ENCODE assay signal across 8 cellular contexts in genomic region chr22:29883831-29884139, GRCh38. TPM values are rescaled to one million over a fixed set of nuclear protein-coding genes. Genes with fewer than 3 reads are reported as not detected.
DNase-seq lines count a peak whose midpoint lies in the region; ATAC-seq and TF ChIP-seq lines count a peak whose summit lies in the region.

No MANE protein-coding gene starts in this region.

- peaks cover 4% of the 10 kb centered on the region for H3F3A ChIP-seq in SK-N-SH (replicated peaks; ENCODE audit: insufficient read depth)

- DNase-seq in SK-N-SH = no peak
- DNase-seq in activated T-helper 2 cell treated with anti-CD3 and anti-CD28 coated beads, Interferon-gamma antibody, Interleukin-2, Interleukin-4, amounts not matched to agents 10 μg/mL and 5 μg/mL and 100 μg/mL, durations not matched to agents 14 hours and 24 hours and 36 hours (ENCODE audit: low spot score) = no peak
- no peak for DNase-seq in immature natural killer cell
- DNase-seq in testis = no peak
- DNase-seq in NCI-H2107 (lab: John Stamatoyannopoulos, UW) = no peak

- TF ChIP-seq EP300 in SK-N-SH (IDR thresholded peaks at IDR 0.05; ENCODE audit: borderline replicate concordance in 1 of 2, low read depth in 1 of 2, low read length in 1 of 2) = no peak

- ATAC-seq in SK-N-SH treated with all-trans-retinoic acid at 6 μM for 48 hours = no peak; the same call in 2 of the 3 replicates
- ATAC-seq in HG02571 (IDR thresholded peaks at IDR 0.05; ENCODE audit: unreplicated experiment) = no peak
- ATAC-seq in HG03159 (IDR thresholded peaks at IDR 0.05; ENCODE audit: unreplicated experiment) = no peak

- no peaks in the 10 kb centered on the region for H3K9me3 Mint-ChIP-seq in activated T-helper 2 cell treated with anti-CD3 and anti-CD28 coated beads, Interferon-gamma antibody, Interleukin-2, Interleukin-4, amounts not matched to agents 10 μg/mL and 5 μg/mL and 100 μg/mL, durations not matched to agents 14 hours and 24 hours and 36 hours
- H3K9me3 Mint-ChIP-seq in immature natural killer cell = no peaks in the 10 kb centered on the region

- peaks cover 10% of the 10 kb centered on the region for H3K4me1 Mint-ChIP-seq in activated T-helper 2 cell treated with anti-CD3 and anti-CD28 coated beads, Interferon-gamma antibody, Interleukin-2, Interleukin-4, amounts not matched to agents 10 μg/mL and 5 μg/mL and 100 μg/mL, durations not matched to agents 14 hours and 24 hours and 36 hours (ENCODE audit: low read depth)
- peaks cover 0 to 13% of the 10 kb centered on the region in 2 donors for H3K4me1 Mint-ChIP-seq in immature natural killer cell

- peaks cover 53% of the 10 kb centered on the region for H3K79me2 ChIP-seq in SK-N-SH (ENCODE audit: insufficient read depth)

- H3K9me3 ChIP-seq in SK-N-SH (no peaks in the 10 kb centered on the region), testis (no peaks in the 10 kb centered on the region)

- H4K20me1 ChIP-seq in SK-N-SH (ENCODE audit: insufficient read depth) = peaks cover 44% of the 10 kb centered on the region

- 13% methylated on average over 5 of the region's 8 CpGs for WGBS in SK-N-SH (ENCODE audit: low lambda C conversion rate)
- 0 to 2% methylated on average over 2 to 8 of the region's 8 CpGs for WGBS in testis, 2 donors

- H3K9me2 ChIP-seq in SK-N-SH = no peaks in the 10 kb centered on the region

- TF ChIP-seq CTCF in SK-N-SH (IDR thresholded peaks at IDR 0.05) (no peak), testis (IDR thresholded peaks at IDR 0.05) (no peak)

- peaks cover 2% of the 10 kb centered on the region for H3K27me3 Mint-ChIP-seq in activated T-helper 2 cell treated with anti-CD3 and anti-CD28 coated beads, Interferon-gamma antibody, Interleukin-2, Interleukin-4, amounts not matched to agents 10 μg/mL and 5 μg/mL and 100 μg/mL, durations not matched to agents 14 hours and 24 hours and 36 hours (ENCODE audit: low read depth)
- H3K27me3 Mint-ChIP-seq in immature natural killer cell (ENCODE audit: low read depth in 3 of 3) = peaks cover 3 to 10% (median 4%) of the 10 kb centered on the region in 3 donors

- intact Hi-C loops in activated T-helper 2 cell treated with anti-CD3 and anti-CD28 coated beads, Interferon-gamma antibody, Interleukin-2, Interleukin-4, amounts not matched to agents 10 μg/mL and 5 μg/mL and 100 μg/mL, durations not matched to agents 14 hours and 24 hours and 36 hours (cut with micrococcal nuclease) = loop anchor here (2.0 to 10.0 kb wide), 2 partner anchors 45 to 121 kb away; partner anchors contain the start of gene ASCC2
- intact Hi-C loops in testis (cut with DNase I; ENCODE audit: low total_unique reads) = no loop called here

- H3K27ac ChIP-seq in SK-N-SH (ENCODE audit: low read depth in 2 of 2, low read length in 1 of 2) = peak overlapping the region; percentile 88 to 95
- H3K27ac ChIP-seq in testis = peak overlapping the region; percentile 96 to 99

- H3K4me1 ChIP-seq in SK-N-SH (ENCODE audit: control insufficient read depth in 1 of 2, insufficient read depth in 2 of 2, low read depth in 1 of 2, low read length in 1 of 2) (peaks cover 8 to 19% of the 10 kb centered on the region in 2 experiments; a peak in 3 of 4 replicates), testis (peaks cover 29% of the 10 kb centered on the region)

- H3K9ac ChIP-seq in SK-N-SH = peak overlapping the region; percentile 97

- POLR2A ChIA-PET in SK-N-SH (lab: Yijun Ruan, JAX) = interaction anchor here (0.7 to 0.8 kb wide), 3 partner anchors 33 to 52 kb away, joined by 3 to 4 read pairs (median 4); partner anchors contain the start of gene ASCC2

- CTCF ChIA-PET in SK-N-SH (lab: Yijun Ruan, JAX) = interaction anchor here (0.6 to 1.3 kb wide), 7 partner anchors 16 to 205 kb away, joined by 3 to 6 read pairs (median 3); no protein-coding TSS in a partner anchor

- peaks cover 3% of the 10 kb centered on the region for H3K36me3 Mint-ChIP-seq in activated T-helper 2 cell treated with anti-CD3 and anti-CD28 coated beads, Interferon-gamma antibody, Interleukin-2, Interleukin-4, amounts not matched to agents 10 μg/mL and 5 μg/mL and 100 μg/mL, durations not matched to agents 14 hours and 24 hours and 36 hours (ENCODE audit: low read depth)
- no peaks in the 10 kb centered on the region for H3K36me3 Mint-ChIP-seq in immature natural killer cell

- TF ChIP-seq POLR2A in testis (IDR thresholded peaks at IDR 0.05) = no peak

- no peak for TF ChIP-seq RAD21 in SK-N-SH (IDR thresholded peaks at IDR 0.05; ENCODE audit: low read length)

- H3K4me3 Mint-ChIP-seq in activated T-helper 2 cell treated with anti-CD3 and anti-CD28 coated beads, Interferon-gamma antibody, Interleukin-2, Interleukin-4, amounts not matched to agents 10 μg/mL and 5 μg/mL and 100 μg/mL, durations not matched to agents 14 hours and 24 hours and 36 hours (ENCODE audit: low read depth) = peak overlapping the region; percentile 90
- peak overlapping the region; percentile 91 to 93 (median 92) for H3K4me3 Mint-ChIP-seq in immature natural killer cell

- H3K27me3 ChIP-seq in SK-N-SH (ENCODE audit: insufficient read depth) = no peaks in the 10 kb centered on the region
- H3K27me3 ChIP-seq in testis = no peaks in the 10 kb centered on the region

- H3K4me3 ChIP-seq in SK-N-SH (ENCODE audit: low read depth in 2 of 2, low read length in 1 of 2) (peak overlapping the region; percentile 71 to 89), testis (peak overlapping the region; percentile 85 to 93)

- peak overlapping the region; percentile 81 for H3K27ac Mint-ChIP-seq in activated T-helper 2 cell treated with anti-CD3 and anti-CD28 coated beads, Interferon-gamma antibody, Interleukin-2, Interleukin-4, amounts not matched to agents 10 μg/mL and 5 μg/mL and 100 μg/mL, durations not matched to agents 14 hours and 24 hours and 36 hours
- peak overlapping the region; percentile 86 to 93 (median 90) for H3K27ac Mint-ChIP-seq in immature natural killer cell

- peak overlapping the region; percentile 76; the same call in 1 of the 2 replicates for H2AFZ ChIP-seq in SK-N-SH (ENCODE audit: low read depth)

- H3K36me3 ChIP-seq in SK-N-SH (replicated peaks in 1 of 2; ENCODE audit: control insufficient read depth in 1 of 2, insufficient read depth in 2 of 2, low read length in 1 of 2) (peaks cover 0 to 8% of the 10 kb centered on the region in 2 experiments), testis (ENCODE audit: low read depth, missing control alignments) (no peaks in the 10 kb centered on the region)

- peak overlapping the region; percentile 86 for H3K4me2 ChIP-seq in SK-N-SH

TF ChIP-seq in SK-N-SH, 30 proteins besides CTCF, POLR2A, EP300 and RAD21:
- TF ChIP-seq EZH2phosphoT487 (IDR thresholded peaks at IDR 0.05; ENCODE audit: borderline replicate concordance, low read depth) (no peak), USF2 (IDR thresholded peaks at IDR 0.05; ENCODE audit: borderline replicate concordance, low read depth, low read length) (no peak), FOXJ3 (CRISPR knock-in tag; IDR thresholded peaks at IDR 0.05) (0 out of 2 replicates have a peak, but pooled peaks have one; percentile 19), TAF1 (IDR thresholded peaks at IDR 0.05; ENCODE audit: borderline replicate concordance, low read depth, low read length) (no peak), TCF12 (IDR thresholded peaks at IDR 0.05) (no peak), MEF2A (IDR thresholded peaks at IDR 0.05; ENCODE audit: borderline replicate concordance, low read depth) (no peak)

TF ChIP-seq in SK-N-SH treated with all-trans-retinoic acid at 6 μM for 48 hours, 23 proteins besides CTCF, POLR2A, EP300 and RAD21 (continues in another document):
- TF ChIP-seq SNAI2 (CRISPR knock-in tag; IDR thresholded peaks at IDR 0.05) = no peak
- no peak for TF ChIP-seq ZNF8 (CRISPR knock-in tag; IDR thresholded peaks at IDR 0.05)
- no peak for TF ChIP-seq OSR1 (CRISPR knock-in tag; IDR thresholded peaks at IDR 0.05)
- no peak for TF ChIP-seq RARB (CRISPR knock-in tag; IDR thresholded peaks at IDR 0.05)
- no peak for TF ChIP-seq TCF4 (CRISPR knock-in tag; IDR thresholded peaks at IDR 0.05; ENCODE audit: borderline replicate concordance)
- no peak for TF ChIP-seq ZNF565 (CRISPR knock-in tag; conservative IDR thresholded peaks at IDR 0.05; ENCODE audit: low read depth)
- TF ChIP-seq CSDC2 (CRISPR knock-in tag; IDR thresholded peaks at IDR 0.05) = no peak
- no peak for TF ChIP-seq ZFP30 (CRISPR knock-in tag; IDR thresholded peaks at IDR 0.05)
- TF ChIP-seq ISL1 (CRISPR knock-in tag; IDR thresholded peaks at IDR 0.05) = no peak
- no peak for TF ChIP-seq ZNF70 (CRISPR knock-in tag; IDR thresholded peaks at IDR 0.05)
- TF ChIP-seq CSRNP3 (CRISPR knock-in tag; IDR thresholded peaks at IDR 0.05) = no peak
- TF ChIP-seq PPARA (CRISPR knock-in tag; IDR thresholded peaks at IDR 0.05; ENCODE audit: borderline replicate concordance) = no peak

RNA-seq across cellular contexts. Expression of gene MTMR3, which starts 0.8 kb away (rescaled TPM):
- polyA plus RNA-seq in SK-N-SH (2012; rRNA removed) (20.4 and 26.0 TPM in 2 replicates), immature natural killer cell (10 to 100 TPM; 11.2 to 21.9 (median 11.9) TPM), testis (ENCODE audit: insufficient read depth, low read depth, low replicate concordance) (75.2 TPM)
- 10.1 and 11.9 TPM in 2 replicates for polyA plus RNA-seq in SK-N-SH (2012; cell fraction: cytosol; rRNA removed)
- 97.2 and 107 TPM in 2 replicates for polyA plus RNA-seq in SK-N-SH (2012; cell fraction: nucleus; rRNA removed)
- total RNA-seq in activated T-helper 2 cell treated with anti-CD3 and anti-CD28 coated beads, Interferon-gamma antibody, Interleukin-2, Interleukin-4, amounts not matched to agents 10 μg/mL and 5 μg/mL and 100 μg/mL, durations not matched to agents 14 hours and 24 hours and 36 hours = 22.1 and 24.7 TPM in 2 replicates
- total RNA-seq in testis = 100 to 1,000 TPM; 130 to 137 TPM

RNA-seq across cellular contexts. Expression of gene ASCC2, which starts 45.7 kb away (rescaled TPM):
- polyA plus RNA-seq in SK-N-SH (2012; rRNA removed) (78.6 and 82.0 TPM in 2 replicates), immature natural killer cell (10 to 100 TPM; 31.2 to 70.8 (median 40.8) TPM), testis (ENCODE audit: insufficient read depth, low read depth, low replicate concordance) (108 TPM)
- polyA plus RNA-seq in SK-N-SH (2012; cell fraction: cytosol; rRNA removed) = 42.9 and 56.0 TPM in 2 replicates
- polyA plus RNA-seq in SK-N-SH (2012; cell fraction: nucleus; rRNA removed) = 129 and 131 TPM in 2 replicates
- total RNA-seq in activated T-helper 2 cell treated with anti-CD3 and anti-CD28 coated beads, Interferon-gamma antibody, Interleukin-2, Interleukin-4, amounts not matched to agents 10 μg/mL and 5 μg/mL and 100 μg/mL, durations not matched to agents 14 hours and 24 hours and 36 hours = 69.8 and 74.9 TPM in 2 replicates
- 10 to 100 TPM; 91.5 to 93.8 TPM for total RNA-seq in testis
